In genomic region chr20:59676126-59676876, GRCh38 we compare ENCODE assay signal across 10 cellular contexts.
"Had no signal": no experiment of that assay in that cellular context is flagged by ENCODE, and none has a peak within 500 bp of the region (broad histone marks: within the 10 kb centered on the region; RNA-seq: fewer than 3 reads in every experiment).

No MANE protein-coding gene starts in this region.

- H3K4me1 ChIP-seq: adrenal gland, pancreas, thyroid gland, vagina had no signal

- H3K27ac ChIP-seq: adrenal gland, heart left ventricle, pancreas, stomach, thyroid gland, vagina had no signal

- H3K4me3 ChIP-seq: adrenal gland, heart left ventricle, pancreas, stomach, thyroid gland, vagina had no signal

- H3K27me3 ChIP-seq: adrenal gland, pancreas, thyroid gland, vagina had no signal

- H3K9me3 Mint-ChIP-seq: neural crest cell had no signal

- DNase-seq: activated CD4-positive, alpha-beta T cell treated with anti-CD3 and anti-CD28 coated beads for 48 hours; activated naive CD4-positive, alpha-beta T cell treated with anti-CD3 and anti-CD28 coated beads, Interleukin-2, amount 50 U/mL, for 16 hours; pancreas; stimulated activated CD4-positive, alpha-beta T cell treated with anti-CD3 and anti-CD28 coated beads, Interleukin-4, amount 100 ng/mL, for 4 hours; stomach had no signal

- H3K36me3 ChIP-seq: adrenal gland, heart left ventricle, pancreas, stomach, thyroid gland, vagina had no signal

- H3K4me3 Mint-ChIP-seq: neural crest cell had no signal

- ATAC-seq: pancreas had no signal

- H3K9me3 ChIP-seq: adrenal gland, heart left ventricle, pancreas, stomach, thyroid gland, vagina had no signal
